2 cellular contexts compared by ENCODE assay signal in the genomic region with DNA sequence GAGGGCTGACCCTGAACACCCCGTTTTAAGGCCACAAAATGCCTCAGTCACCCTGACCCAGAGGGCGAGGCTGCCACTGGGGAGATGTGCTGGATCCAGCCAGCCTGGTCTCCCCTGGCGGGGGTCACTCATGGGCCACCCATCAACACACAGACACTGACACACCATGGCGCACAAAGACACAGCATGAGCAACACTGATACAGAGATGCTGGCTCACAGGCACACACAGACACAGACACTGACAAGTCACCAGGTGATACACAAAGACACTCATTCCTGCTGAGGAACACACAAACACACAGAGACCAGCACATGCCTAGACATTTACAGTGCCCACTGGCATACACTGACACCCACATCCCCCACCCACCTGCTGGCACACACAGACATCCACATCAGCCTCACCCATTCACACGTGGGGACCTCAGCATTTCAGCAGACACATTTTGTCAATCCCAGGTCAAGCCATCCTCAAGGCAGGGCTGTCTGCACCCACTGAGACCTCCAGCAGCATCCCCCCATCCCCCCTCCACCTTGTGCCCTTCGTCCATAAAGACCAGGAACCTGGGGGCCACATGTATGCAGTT.
TF ChIP-seq lines count a peak whose summit lies in the region.

No MANE protein-coding gene starts in this region.

TF ChIP-seq in GM12891, 5 proteins besides CTCF, POLR2A, EP300 and RAD21:
- TF ChIP-seq POU2F2 (IDR thresholded peaks at IDR 0.05; ENCODE audit: low read depth, low read length) (no peak), PAX5 (IDR thresholded peaks at IDR 0.05; ENCODE audit: insufficient read depth, low read length, severe bottlenecking) (no peak), POLR2AphosphoS5 (IDR thresholded peaks at IDR 0.05; ENCODE audit: low read depth, low read length) (no peak), SPI1 (IDR thresholded peaks at IDR 0.05; ENCODE audit: low read depth, low read length) (no peak), TAF1 (IDR thresholded peaks at IDR 0.05; ENCODE audit: low read depth, low read length) (no peak)
TF ChIP-seq in GM12891: peak in this region for 0.

TF ChIP-seq in IMR-90, 13 proteins besides CTCF, POLR2A, EP300 and RAD21:
- TF ChIP-seq CHD1 (IDR thresholded peaks at IDR 0.05; ENCODE audit: low read depth, low read length) (no peak), RFX5 (IDR thresholded peaks at IDR 0.05; ENCODE audit: low read depth, low read length) (no peak), FOS (IDR thresholded peaks at IDR 0.05; ENCODE audit: low read depth, low read length) (no peak), RCOR1 (IDR thresholded peaks at IDR 0.05; ENCODE audit: insufficient replicate concordance, low read length) (no peak), MXI1 (IDR thresholded peaks at IDR 0.05; ENCODE audit: borderline replicate concordance, low read depth, low read length) (no peak), BHLHE40 (IDR thresholded peaks at IDR 0.05; ENCODE audit: low read depth, low read length) (no peak), MAZ (IDR thresholded peaks at IDR 0.05; ENCODE audit: borderline replicate concordance, low read depth, low read length) (no peak), ELK1 (IDR thresholded peaks at IDR 0.05; ENCODE audit: borderline replicate concordance, low read depth, low read length) (no peak), SMC3 (IDR thresholded peaks at IDR 0.05; ENCODE audit: low read depth, low read length) (no peak), MAFK (IDR thresholded peaks at IDR 0.05; ENCODE audit: low read depth, low read length) (no peak), NFE2L2 (IDR thresholded peaks at IDR 0.05; ENCODE audit: low read depth, low read length) (no peak), CEBPB (IDR thresholded peaks at IDR 0.05; ENCODE audit: low read depth, low read length) (no peak), USF2 (IDR thresholded peaks at IDR 0.05; ENCODE audit: low read depth, low read length) (no peak)
